17 cellular contexts compared by ENCODE assay signal in the genomic region with DNA sequence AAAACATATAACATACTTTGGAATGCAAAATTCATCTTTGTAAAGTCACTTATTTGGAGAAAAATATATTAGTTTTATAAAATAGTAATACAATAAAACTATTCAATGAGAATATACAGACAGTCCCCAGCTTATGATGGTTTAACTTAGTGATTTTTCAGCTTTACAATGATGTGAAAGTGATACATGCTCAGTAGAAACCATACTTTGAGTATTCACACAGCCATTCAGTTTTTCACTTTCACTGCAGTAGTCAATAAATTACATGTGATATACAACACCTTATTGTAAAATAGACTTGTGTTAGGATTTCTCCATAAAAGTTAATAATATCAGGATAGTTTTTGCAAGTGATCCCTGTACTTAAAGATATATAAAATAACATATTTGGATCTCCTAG.
A peak's percentile ranks its signal among the peaks of the same experiment; 100 is the strongest.
DNase-seq lines count a peak whose midpoint lies in the region; ATAC-seq, FAIRE-seq and TF ChIP-seq lines count a peak whose summit lies in the region.
"Had no signal": no experiment of that assay in that cellular context is flagged by ENCODE, and none has a peak within 500 bp of the region (broad histone marks: within the 10 kb centered on the region; RNA-seq: fewer than 3 reads in every experiment).

No MANE protein-coding gene starts in this region.

- peak; percentile 86 for FAIRE-seq in islet of Langerhans (lab: Jason Lieb, UNC)
- FAIRE-seq: D721Med, H1 had no signal

- DNase-seq in natural killer cell, result no peak
- no peak for DNase-seq in natural killer cell treated with Interleukin-12 subunit alpha and Interleukin-12 subunit beta and Interleukin-15 and Interleukin-18, amount 100 ng/mL, for 72 hours (ENCODE audit: low spot score)
- DNase-seq in medulla oblongata (ENCODE audit: extremely low spot score), result no peak
- no peak for DNase-seq in HT-29 (ENCODE audit: low spot score)
- DNase-seq: CD8-positive, alpha-beta T cell; COR-L47; DMS53; GF-D8; KG1 had no signal

- no peaks in the 10 kb centered on the region for H3K4me1 Mint-ChIP-seq in natural killer cell
- H3K4me1 Mint-ChIP-seq in natural killer cell treated with Interleukin-12 subunit alpha and Interleukin-12 subunit beta and Interleukin-15 and Interleukin-18, amount 100 ng/mL, for 72 hours (ENCODE audit: low read depth in 2 of 2), result no peaks in the 10 kb centered on the region
- H3K4me1 Mint-ChIP-seq: CD14-positive monocyte, IgD-negative memory B cell had no signal

- intact Hi-C loops in natural killer cell (cut with micrococcal nuclease), result no loop called here

- no peaks in the 10 kb centered on the region for H3K27me3 Mint-ChIP-seq in natural killer cell (ENCODE audit: low read depth in 2 of 2)
- no peaks in the 10 kb centered on the region for H3K27me3 Mint-ChIP-seq in natural killer cell treated with Interleukin-12 subunit alpha and Interleukin-12 subunit beta and Interleukin-15 and Interleukin-18, amount 100 ng/mL, for 72 hours

- TF ChIP-seq CTCF in natural killer cell (IDR thresholded peaks at IDR 0.05), result peak; percentile 10

- H3K9me3 Mint-ChIP-seq in natural killer cell, result peaks cover 8 to 13% of the 10 kb centered on the region in 2 donors
- H3K9me3 Mint-ChIP-seq in natural killer cell treated with Interleukin-12 subunit alpha and Interleukin-12 subunit beta and Interleukin-15 and Interleukin-18, amount 100 ng/mL, for 72 hours, result peaks cover 13% of the 10 kb centered on the region
- H3K9me3 Mint-ChIP-seq: CD14-positive monocyte; CD8-positive, alpha-beta T cell had no signal

- H3K4me3 Mint-ChIP-seq in natural killer cell, result no peak overlapping the region
- no peak overlapping the region for H3K4me3 Mint-ChIP-seq in natural killer cell treated with Interleukin-12 subunit alpha and Interleukin-12 subunit beta and Interleukin-15 and Interleukin-18, amount 100 ng/mL, for 72 hours
- H3K4me3 Mint-ChIP-seq: CD14-positive monocyte; CD8-positive, alpha-beta T cell; IgD-negative memory B cell had no signal

- no peak for ATAC-seq in natural killer cell
- no peak for ATAC-seq in natural killer cell treated with Interleukin-12 subunit alpha and Interleukin-12 subunit beta and Interleukin-15 and Interleukin-18, amount 100 ng/mL, for 72 hours
- ATAC-seq in GM21526 (IDR thresholded peaks at IDR 0.05; ENCODE audit: low FRiP score, unreplicated experiment), result peak; percentile 56
- ATAC-seq in HG02973 (IDR thresholded peaks at IDR 0.05; ENCODE audit: unreplicated experiment), result peak; percentile 77
- ATAC-seq in HG03097 (IDR thresholded peaks at IDR 0.05; ENCODE audit: low FRiP score, unreplicated experiment), result no peak
- ATAC-seq: CD8-positive, alpha-beta T cell had no signal

- H3K36me3 Mint-ChIP-seq in natural killer cell, result no peaks in the 10 kb centered on the region
- H3K36me3 Mint-ChIP-seq in natural killer cell treated with Interleukin-12 subunit alpha and Interleukin-12 subunit beta and Interleukin-15 and Interleukin-18, amount 100 ng/mL, for 72 hours, result peaks cover 2% of the 10 kb centered on the region
- H3K36me3 Mint-ChIP-seq: CD14-positive monocyte; CD8-positive, alpha-beta T cell; IgD-negative memory B cell had no signal

- H3K27ac Mint-ChIP-seq in natural killer cell, result no peak overlapping the region
- no peak overlapping the region for H3K27ac Mint-ChIP-seq in natural killer cell treated with Interleukin-12 subunit alpha and Interleukin-12 subunit beta and Interleukin-15 and Interleukin-18, amount 100 ng/mL, for 72 hours
- H3K27ac Mint-ChIP-seq: CD14-positive monocyte; CD8-positive, alpha-beta T cell; IgD-negative memory B cell had no signal

Comparison
In these comparisons a context has a peak if more than half of its experiments do, and no peak if none do; other contexts are left out.
1. ATAC-seq: peak in GM21526 (single experiment) and HG02973 (single experiment); none in natural killer cell (0 of 3), natural killer cell treated with Interleukin-12 subunit alpha and Interleukin-12 subunit beta and Interleukin-15 and Interleukin-18, amount 100 ng/mL, for 72 hours (0 of 2) and HG03097 (single experiment).